Comparison of ENCODE assay signal across 19 cellular contexts in genomic region chr17:48809182-48809581, GRCh38. TPM values are rescaled to one million over a fixed set of nuclear protein-coding genes. Genes with fewer than 3 reads are reported as not detected.
A peak's percentile ranks its signal among the peaks of the same experiment; 100 is the strongest.
DNase-seq lines count a peak whose midpoint lies in the region; ATAC-seq and TF ChIP-seq lines count a peak whose summit lies in the region.
"Had no signal": no experiment of that assay in that cellular context is flagged by ENCODE, and none has a peak within 500 bp of the region (broad histone marks: within the 10 kb centered on the region; RNA-seq: fewer than 3 reads in every experiment).

No MANE protein-coding gene starts in this region.

- H3K4me1 ChIP-seq in Panc1 (ENCODE audit: control insufficient read depth, insufficient read depth, low read length) (peaks cover 3% of the 10 kb centered on the region; the same call in 1 of the 2 replicates), mucosa of stomach (ENCODE audit: control insufficient read depth, insufficient read depth, low read length) (peaks cover 20% of the 10 kb centered on the region), osteoblast (ENCODE audit: insufficient read depth, low read length) (no peaks in the 10 kb centered on the region)
- H3K4me1 ChIP-seq: BE2C had no signal

- no peak overlapping the region for H3K4me2 ChIP-seq in osteoblast (ENCODE audit: insufficient read depth, low read length)

- TF ChIP-seq CTCF in Panc1 (IDR thresholded peaks at IDR 0.05) (no peak), osteoblast (IDR thresholded peaks at IDR 0.05; ENCODE audit: extremely low read depth, low read depth, low read length) (no peak)

- no peaks in the 10 kb centered on the region for H3K9me3 ChIP-seq in Panc1 (ENCODE audit: control insufficient read depth, insufficient read depth, low read depth, low read length)
- no peaks in the 10 kb centered on the region for H3K9me3 ChIP-seq in mucosa of stomach (ENCODE audit: control insufficient read depth, low read length)
- no peaks in the 10 kb centered on the region for H3K9me3 ChIP-seq in osteoblast (ENCODE audit: low read depth, low read length)
- H3K9me3 ChIP-seq: BE2C had no signal

- ATAC-seq in Panc1: no peak
- ATAC-seq in left colon: peak; percentile 83
- ATAC-seq in GM21447 (IDR thresholded peaks at IDR 0.05; ENCODE audit: unreplicated experiment): no peak
- no peak for ATAC-seq in HG02571 (IDR thresholded peaks at IDR 0.05; ENCODE audit: unreplicated experiment)
- ATAC-seq: Right ventricle myocardium inferior had no signal

- intact Hi-C loops in Panc1 (cut with micrococcal nuclease; ENCODE audit: unreplicated experiment): loop anchor here (10.0 kb wide), 1 partner anchor 226 kb away; no protein-coding TSS in a partner anchor
- intact Hi-C loops in left colon (cut with DNase I, micrococcal nuclease): loop anchor here in 1 of 2 donors (10.0 kb wide), 1 partner anchor 226 kb away; no protein-coding TSS in a partner anchor

- DNase-seq in Panc1 (ENCODE audit: low read depth, low spot score) (no peak), left colon (peak; percentile 68 to 85), NCI-H510A (lab: John Stamatoyannopoulos, UW) (no peak), osteoblast (ENCODE audit: insufficient read length, low spot score, missing footprints) (no peak)
- DNase-seq: BE2C; CD4-positive, alpha-beta T cell; GM23248; HCEC 1CT; KBM-7; NCI-H1436; NCI-H2029; NCI-H2171; NCI-H774 had no signal

- H3K4me3 ChIP-seq in Panc1 (ENCODE audit: low read depth in 2 of 2, low read length in 2 of 2): no peak overlapping the region
- H3K4me3 ChIP-seq in mucosa of stomach (ENCODE audit: low read length): no peak overlapping the region
- no peak overlapping the region for H3K4me3 ChIP-seq in osteoblast (ENCODE audit: insufficient read depth, low read length)
- H3K4me3 ChIP-seq: GM23248, SK-N-MC had no signal

- no peaks in the 10 kb centered on the region; the same call in 1 of the 2 replicates for H3K27me3 ChIP-seq in Panc1 (ENCODE audit: control insufficient read depth, insufficient read depth, low read length)
- no peaks in the 10 kb centered on the region for H3K27me3 ChIP-seq in mucosa of stomach (ENCODE audit: control insufficient read depth, insufficient read depth, low read length)
- H3K27me3 ChIP-seq in osteoblast (ENCODE audit: insufficient read depth, low read length): peaks cover 31% of the 10 kb centered on the region

- peak overlapping the region; percentile 19 for H3K9ac ChIP-seq in mucosa of stomach (ENCODE audit: low read length)
- H3K9ac ChIP-seq: GM23248 had no signal

- H2AFZ ChIP-seq in osteoblast (ENCODE audit: low read length): no peak overlapping the region
- H2AFZ ChIP-seq: GM23248 had no signal

- BruUV-seq in Panc1 (replicated peaks; lab: Mats Ljungman, UMichigan): no TSS peak

- in situ Hi-C loops in Panc1 (cut with HindIII; ENCODE audit: low pct_unique_long_range_greater_than_20kb, low sequenced_read_pairs): no loop called here

- POLR2A ChIA-PET in Panc1 (lab: Charles Lee): no interaction called here

- CTCF ChIA-PET in Panc1 (lab: Charles Lee): interaction anchor here (0.6 kb wide), 1 partner anchor 218 kb away, joined by 13 read pairs; no protein-coding TSS in a partner anchor

- peak overlapping the region; percentile 5; the same call in 1 of the 2 replicates for H3K27ac ChIP-seq in Panc1 (ENCODE audit: low read length)
- H3K27ac ChIP-seq in osteoblast (ENCODE audit: low read depth, low read length): no peak overlapping the region
- H3K27ac ChIP-seq: GM23248, SK-N-MC had no signal

- no peaks in the 10 kb centered on the region for H3K36me3 ChIP-seq in Panc1 (ENCODE audit: control insufficient read depth, insufficient read depth, low read length)
- no peaks in the 10 kb centered on the region for H3K36me3 ChIP-seq in mucosa of stomach (ENCODE audit: control insufficient read depth, insufficient read depth, low read length)
- H3K36me3 ChIP-seq in osteoblast (ENCODE audit: insufficient read depth, low read length): no peaks in the 10 kb centered on the region
- H3K36me3 ChIP-seq: BE2C had no signal

- no peaks in the 10 kb centered on the region for H3K79me2 ChIP-seq in osteoblast (ENCODE audit: insufficient read depth, low read length)

- no peaks in the 10 kb centered on the region for H4K20me1 ChIP-seq in osteoblast (ENCODE audit: insufficient read depth, low read length)

RNA-seq across cellular contexts. Expression of gene TTLL6, which starts 7.8 kb away (rescaled TPM):
- 2.5 TPM for total RNA-seq in Panc1 (2021; ENCODE audit: unreplicated experiment)
- polyA plus RNA-seq in Panc1 (2012; ENCODE audit: insufficient read length): 5.2 TPM
- 10 to 100 TPM in 1 of 2 donors, 1 to 10 TPM in 1; 4.9 to 14.3 TPM for total RNA-seq in left colon
- not detected in 2 replicates for total RNA-seq in osteoblast
- total RNA-seq: CD4-positive, alpha-beta T cell; GM23248; NCI-H460 had no signal
- polyA plus RNA-seq: GM23248 had no signal

RNA-seq across cellular contexts. Expression of gene CALCOCO2, which starts 21.7 kb away (rescaled TPM):
- total RNA-seq in Panc1 (2021; ENCODE audit: unreplicated experiment): 282 TPM
- 227 TPM for polyA plus RNA-seq in Panc1 (2012; ENCODE audit: insufficient read length)
- total RNA-seq in left colon: 100 to 1,000 TPM; 208 to 215 TPM
- total RNA-seq in osteoblast: 103 and 105 TPM in 2 replicates

Comparison
In these comparisons a context has a peak if more than half of its experiments do, and no peak if none do; other contexts are left out.
1. DNase-seq: peak in left colon (2 of 2); none in Panc1 (single experiment), NCI-H510A (single experiment) and osteoblast (single experiment).